Comparison of ENCODE assay signal across 2 cellular contexts in the genomic region with DNA sequence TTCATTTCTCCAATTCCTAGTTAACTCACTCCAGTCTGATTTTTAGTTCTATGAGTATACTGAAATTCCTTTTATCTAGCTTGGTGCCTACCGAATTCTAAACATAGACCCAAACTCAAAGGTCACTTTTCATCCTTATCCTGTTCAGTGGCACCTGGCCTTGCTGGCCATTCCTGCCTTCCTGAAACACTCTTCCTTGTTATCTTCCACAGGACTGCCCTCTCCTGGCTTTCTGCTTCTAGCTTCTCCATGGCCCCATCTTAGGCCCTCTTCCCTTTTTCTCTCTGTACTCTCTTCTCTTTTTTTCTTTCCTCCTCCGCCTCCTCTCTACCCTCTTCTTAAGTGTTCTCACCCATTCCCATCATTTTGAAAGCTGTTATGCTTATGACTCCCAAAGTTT.
TF ChIP-seq lines count a peak whose summit lies in the region.

No MANE protein-coding gene starts in this region.

TF ChIP-seq in HCT116, 20 proteins besides CTCF, POLR2A, EP300 and RAD21:
- TF ChIP-seq CBX3 (IDR thresholded peaks at IDR 0.05; ENCODE audit: low read depth) = no peak
- no peak for TF ChIP-seq EZH2 (IDR thresholded peaks at IDR 0.05)
- no peak for TF ChIP-seq EGR1 (IDR thresholded peaks at IDR 0.05; ENCODE audit: low read depth)
- TF ChIP-seq, protein P1, sequence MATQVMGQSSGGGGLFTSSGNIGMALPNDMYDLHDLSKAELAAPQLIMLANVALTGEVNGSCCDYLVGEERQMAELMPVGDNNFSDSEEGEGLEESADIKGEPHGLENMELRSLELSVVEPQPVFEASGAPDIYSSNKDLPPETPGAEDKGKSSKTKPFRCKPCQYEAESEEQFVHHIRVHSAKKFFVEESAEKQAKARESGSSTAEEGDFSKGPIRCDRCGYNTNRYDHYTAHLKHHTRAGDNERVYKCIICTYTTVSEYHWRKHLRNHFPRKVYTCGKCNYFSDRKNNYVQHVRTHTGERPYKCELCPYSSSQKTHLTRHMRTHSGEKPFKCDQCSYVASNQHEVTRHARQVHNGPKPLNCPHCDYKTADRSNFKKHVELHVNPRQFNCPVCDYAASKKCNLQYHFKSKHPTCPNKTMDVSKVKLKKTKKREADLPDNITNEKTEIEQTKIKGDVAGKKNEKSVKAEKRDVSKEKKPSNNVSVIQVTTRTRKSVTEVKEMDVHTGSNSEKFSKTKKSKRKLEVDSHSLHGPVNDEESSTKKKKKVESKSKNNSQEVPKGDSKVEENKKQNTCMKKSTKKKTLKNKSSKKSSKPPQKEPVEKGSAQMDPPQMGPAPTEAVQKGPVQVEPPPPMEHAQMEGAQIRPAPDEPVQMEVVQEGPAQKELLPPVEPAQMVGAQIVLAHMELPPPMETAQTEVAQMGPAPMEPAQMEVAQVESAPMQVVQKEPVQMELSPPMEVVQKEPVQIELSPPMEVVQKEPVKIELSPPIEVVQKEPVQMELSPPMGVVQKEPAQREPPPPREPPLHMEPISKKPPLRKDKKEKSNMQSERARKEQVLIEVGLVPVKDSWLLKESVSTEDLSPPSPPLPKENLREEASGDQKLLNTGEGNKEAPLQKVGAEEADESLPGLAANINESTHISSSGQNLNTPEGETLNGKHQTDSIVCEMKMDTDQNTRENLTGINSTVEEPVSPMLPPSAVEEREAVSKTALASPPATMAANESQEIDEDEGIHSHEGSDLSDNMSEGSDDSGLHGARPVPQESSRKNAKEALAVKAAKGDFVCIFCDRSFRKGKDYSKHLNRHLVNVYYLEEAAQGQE (IDR thresholded peaks at IDR 0.05; ENCODE audit: low read depth) = no peak
- no peak for TF ChIP-seq POLR2AphosphoS5 (IDR thresholded peaks at IDR 0.05; ENCODE audit: low read depth, low read length)
- TF ChIP-seq TCF7L2 (IDR thresholded peaks at IDR 0.05; ENCODE audit: borderline replicate concordance, extremely low read depth, insufficient read depth, insufficient read length) = no peak
- TF ChIP-seq EZH2phosphoT487 (IDR thresholded peaks at IDR 0.05; ENCODE audit: borderline replicate concordance) = no peak
- TF ChIP-seq ZNF274 (IDR thresholded peaks at IDR 0.05; ENCODE audit: low read depth, low read length) = no peak
- no peak for TF ChIP-seq ELF1 (IDR thresholded peaks at IDR 0.05; ENCODE audit: borderline replicate concordance, low read depth)
- no peak for TF ChIP-seq FOSL1 (IDR thresholded peaks at IDR 0.05; ENCODE audit: low read depth)
- TF ChIP-seq SP1 (IDR thresholded peaks at IDR 0.05; ENCODE audit: low read depth) = no peak
- TF ChIP-seq ATF3 (IDR thresholded peaks at IDR 0.05) = no peak
- TF ChIP-seq ZFX (IDR thresholded peaks at IDR 0.05) = no peak
- TF ChIP-seq MAX (IDR thresholded peaks at IDR 0.05) = no peak
- no peak for TF ChIP-seq CEBPB (IDR thresholded peaks at IDR 0.05; ENCODE audit: low read depth)
- no peak for TF ChIP-seq SIN3A (IDR thresholded peaks at IDR 0.05; ENCODE audit: low read depth)
- TF ChIP-seq JUND (IDR thresholded peaks at IDR 0.05) = no peak
- TF ChIP-seq YY1 (IDR thresholded peaks at IDR 0.05; ENCODE audit: extremely low read depth, insufficient replicate concordance, low read depth, low read length) = no peak
- no peak for TF ChIP-seq ZBTB33 (IDR thresholded peaks at IDR 0.05; ENCODE audit: extremely low read depth, insufficient replicate concordance, low read length)
- no peak for TF ChIP-seq SRF (IDR thresholded peaks at IDR 0.05; ENCODE audit: low read depth)
TF ChIP-seq in HCT116: peak in this region for 0.

TF ChIP-seq in H1, 55 proteins besides CTCF, POLR2A, EP300 and RAD21:
- TF ChIP-seq CTBP2 (IDR thresholded peaks at IDR 0.05; ENCODE audit: borderline replicate concordance, insufficient read depth, insufficient read length, low read length) = no peak
- no peak for TF ChIP-seq HDAC6 (IDR thresholded peaks at IDR 0.05; ENCODE audit: low read depth, low read length)
- no peak for TF ChIP-seq BACH1 (IDR thresholded peaks at IDR 0.05; ENCODE audit: low read length)
- TF ChIP-seq KDM4A (IDR thresholded peaks at IDR 0.05; ENCODE audit: low read depth, low read length, severe bottlenecking) = no peak
- TF ChIP-seq MAX (IDR thresholded peaks at IDR 0.05) = no peak
- no peak for TF ChIP-seq SP4 (IDR thresholded peaks at IDR 0.05; ENCODE audit: low read length)
- TF ChIP-seq TAF7 (optimal IDR thresholded peaks at IDR 0.05; ENCODE audit: borderline replicate concordance, low read depth, low read length) = no peak
- no peak for TF ChIP-seq TEAD4 (IDR thresholded peaks at IDR 0.05; ENCODE audit: low read depth, low read length)
- no peak for TF ChIP-seq NRF1 (IDR thresholded peaks at IDR 0.05; ENCODE audit: low read depth, low read length)
- no peak for TF ChIP-seq RNF2 (IDR thresholded peaks at IDR 0.05; ENCODE audit: borderline replicate concordance, low read depth, low read length, missing control alignments, poor library complexity, severe bottlenecking)
- no peak for TF ChIP-seq CBX8 (IDR thresholded peaks at IDR 0.05; ENCODE audit: borderline replicate concordance, low read depth, low read length)
- no peak for TF ChIP-seq FOSL1 (IDR thresholded peaks at IDR 0.05; ENCODE audit: insufficient read depth, low read depth, low read length)
- TF ChIP-seq SIN3A (conservative IDR thresholded peaks at IDR 0.05 in 1 of 2, IDR thresholded peaks at IDR 0.05 in 1 of 2; ENCODE audit: low read depth in 1 of 2, low read length in 2 of 2) = no peak
- no peak for TF ChIP-seq HDAC2 (IDR thresholded peaks at IDR 0.05; ENCODE audit: borderline replicate concordance in 1 of 2, low read depth in 2 of 2, low read length in 2 of 2)
- TF ChIP-seq TAF1 (IDR thresholded peaks at IDR 0.05; ENCODE audit: low read depth, low read length) = no peak
- no peak for TF ChIP-seq BRCA1 (IDR thresholded peaks at IDR 0.05; ENCODE audit: low read depth, low read length)
- no peak for TF ChIP-seq CBX5 (IDR thresholded peaks at IDR 0.05; ENCODE audit: low read depth, low read length)
- TF ChIP-seq, protein P2, sequence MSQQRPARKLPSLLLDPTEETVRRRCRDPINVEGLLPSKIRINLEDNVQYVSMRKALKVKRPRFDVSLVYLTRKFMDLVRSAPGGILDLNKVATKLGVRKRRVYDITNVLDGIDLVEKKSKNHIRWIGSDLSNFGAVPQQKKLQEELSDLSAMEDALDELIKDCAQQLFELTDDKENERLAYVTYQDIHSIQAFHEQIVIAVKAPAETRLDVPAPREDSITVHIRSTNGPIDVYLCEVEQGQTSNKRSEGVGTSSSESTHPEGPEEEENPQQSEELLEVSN (IDR thresholded peaks at IDR 0.05) = no peak
- TF ChIP-seq, protein P3, sequence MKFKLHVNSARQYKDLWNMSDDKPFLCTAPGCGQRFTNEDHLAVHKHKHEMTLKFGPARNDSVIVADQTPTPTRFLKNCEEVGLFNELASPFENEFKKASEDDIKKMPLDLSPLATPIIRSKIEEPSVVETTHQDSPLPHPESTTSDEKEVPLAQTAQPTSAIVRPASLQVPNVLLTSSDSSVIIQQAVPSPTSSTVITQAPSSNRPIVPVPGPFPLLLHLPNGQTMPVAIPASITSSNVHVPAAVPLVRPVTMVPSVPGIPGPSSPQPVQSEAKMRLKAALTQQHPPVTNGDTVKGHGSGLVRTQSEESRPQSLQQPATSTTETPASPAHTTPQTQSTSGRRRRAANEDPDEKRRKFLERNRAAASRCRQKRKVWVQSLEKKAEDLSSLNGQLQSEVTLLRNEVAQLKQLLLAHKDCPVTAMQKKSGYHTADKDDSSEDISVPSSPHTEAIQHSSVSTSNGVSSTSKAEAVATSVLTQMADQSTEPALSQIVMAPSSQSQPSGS (IDR thresholded peaks at IDR 0.05; ENCODE audit: low read length) = no peak
- no peak for TF ChIP-seq TCF12 (IDR thresholded peaks at IDR 0.05; ENCODE audit: low read depth, low read length)
